ENCODE assay signal across 17 cellular contexts in genomic region chr19:32830231-32831014, GRCh38. TPM values are rescaled to one million over a fixed set of nuclear protein-coding genes. Genes with fewer than 3 reads are reported as not detected.
DNase-seq lines count a peak whose midpoint lies in the region; ATAC-seq and TF ChIP-seq lines count a peak whose summit lies in the region.
"Had no signal": no experiment of that assay in that cellular context is flagged by ENCODE, and none has a peak within 500 bp of the region (broad histone marks: within the 10 kb centered on the region; RNA-seq: fewer than 3 reads in every experiment).

No MANE protein-coding gene starts in this region.

- no peaks in the 10 kb centered on the region for H3K9me3 Mint-ChIP-seq in activated naive CD4-positive, alpha-beta T cell treated with anti-CD3 and anti-CD28 coated beads, Interleukin-2, amount 50 U/mL, for 72 hours
- H3K9me3 Mint-ChIP-seq: activated naive CD8-positive, alpha-beta T cell treated with anti-CD3 and anti-CD28 coated beads, Interleukin-2, amount 50 U/mL, for 24 hours had no signal

- DNase-seq in AG10803 (ENCODE audit: low read depth) (peak; percentile 60), astrocyte of the hippocampus (ENCODE audit: low read depth, low spot score) (peak; percentile 87), mesenteric fat pad (ENCODE audit: low spot score) (peak; percentile 33), NCI-H526 (lab: John Stamatoyannopoulos, UW) (no peak), testis (no peak)
- DNase-seq in activated naive CD4-positive, alpha-beta T cell treated with anti-CD3 and anti-CD28 coated beads, Interleukin-2, amount 50 U/mL, for 72 hours (ENCODE audit: low spot score in 2 of 2) = no peak
- DNase-seq: activated B cell treated with CpG ODN at 0.5 μM for 24 hours; activated naive CD8-positive, alpha-beta T cell treated with anti-CD3 and anti-CD28 coated beads, Interleukin-2, amount 50 U/mL, for 24 hours; dermis blood vessel endothelial cell; DND-41; foreskin keratinocyte; KBM-7; NCI-H1930; psoas muscle had no signal

- ATAC-seq in HG03432 (IDR thresholded peaks at IDR 0.05; ENCODE audit: unreplicated experiment) (peak; percentile 42), GM18858 (IDR thresholded peaks at IDR 0.05; ENCODE audit: unreplicated experiment) (no peak)
- no peak for ATAC-seq in activated naive CD4-positive, alpha-beta T cell treated with anti-CD3 and anti-CD28 coated beads, Interleukin-2, amount 50 U/mL, for 72 hours
- ATAC-seq: activated naive CD8-positive, alpha-beta T cell treated with anti-CD3 and anti-CD28 coated beads, Interleukin-2, amount 50 U/mL, for 24 hours; foreskin keratinocyte; psoas muscle had no signal

- TF ChIP-seq CTCF in AG10803 (conservative IDR thresholded peaks at IDR 0.05; ENCODE audit: low read length) = no peak
- no peak for TF ChIP-seq CTCF in testis (IDR thresholded peaks at IDR 0.05)

- H3K36me3 ChIP-seq in testis (ENCODE audit: low read depth, missing control alignments) = no peaks in the 10 kb centered on the region
- H3K36me3 ChIP-seq: BLaER1 treated with 17β-estradiol and CSF1 and Interleukin-3, amounts not matched to agents 10 nM and 100 nM had no signal

- intact Hi-C loops in testis (cut with DNase I; ENCODE audit: low total_unique reads) = no loop called here

- H3K9me3 ChIP-seq in testis = no peaks in the 10 kb centered on the region
- H3K9me3 ChIP-seq: BLaER1 treated with 17β-estradiol and CSF1 and Interleukin-3, amounts not matched to agents 10 nM and 100 nM; psoas muscle had no signal

- no peak overlapping the region for H3K27ac ChIP-seq in testis
- H3K27ac ChIP-seq: foreskin keratinocyte, psoas muscle had no signal

- no peaks in the 10 kb centered on the region for H3K36me3 Mint-ChIP-seq in activated naive CD4-positive, alpha-beta T cell treated with anti-CD3 and anti-CD28 coated beads, Interleukin-2, amount 50 U/mL, for 72 hours

- TF ChIP-seq POLR2A in testis (IDR thresholded peaks at IDR 0.05) = no peak

- WGBS in testis, 2 donors = 80 to 84% methylated on average over 8 of the region's 8 CpGs

- H3K27ac Mint-ChIP-seq in activated naive CD4-positive, alpha-beta T cell treated with anti-CD3 and anti-CD28 coated beads, Interleukin-2, amount 50 U/mL, for 72 hours = no peak overlapping the region
- H3K27ac Mint-ChIP-seq: activated B cell treated with CpG ODN at 0.5 μM for 24 hours; activated naive CD8-positive, alpha-beta T cell treated with anti-CD3 and anti-CD28 coated beads, Interleukin-2, amount 50 U/mL, for 24 hours had no signal

- no peaks in the 10 kb centered on the region for H3K4me1 ChIP-seq in testis
- H3K4me1 ChIP-seq: foreskin keratinocyte, psoas muscle had no signal

- no peaks in the 10 kb centered on the region for H3K27me3 ChIP-seq in testis
- H3K27me3 ChIP-seq: BLaER1 treated with 17β-estradiol and CSF1 and Interleukin-3, amounts not matched to agents 10 nM and 100 nM; foreskin keratinocyte had no signal

- H3K4me3 ChIP-seq in AG10803 (ENCODE audit: low read length) (no peak overlapping the region), testis (no peak overlapping the region)
- H3K4me3 ChIP-seq: BLaER1 treated with 17β-estradiol and CSF1 and Interleukin-3, amounts not matched to agents 10 nM and 100 nM; psoas muscle had no signal

RNA-seq across cellular contexts. Expression of gene SLC7A9, which starts 39.1 kb away (rescaled TPM):
- total RNA-seq in mesenteric fat pad (0.29 TPM), testis (1 to 10 TPM in 1 of 2 donors, under 1 TPM in 1; 0.79 to 1.6 TPM)
- polyA plus RNA-seq in testis (ENCODE audit: insufficient read depth, low read depth, low replicate concordance) = 1.2 TPM
- not detected for total RNA-seq in activated naive CD4-positive, alpha-beta T cell treated with anti-CD3 and anti-CD28 coated beads, Interleukin-2, amount 50 U/mL, for 72 hours
- total RNA-seq: dermis blood vessel endothelial cell, foreskin keratinocyte had no signal

Comparison
In these comparisons a context has a peak if more than half of its experiments do, and no peak if none do; other contexts are left out.
1. DNase-seq: peak in AG10803 (single experiment), astrocyte of the hippocampus (single experiment) and mesenteric fat pad (single experiment); none in NCI-H526 (0 of 2), testis (single experiment) and activated naive CD4-positive, alpha-beta T cell treated with anti-CD3 and anti-CD28 coated beads, Interleukin-2, amount 50 U/mL, for 72 hours (0 of 2).